19 cellular contexts compared by ENCODE assay signal in the genomic region with DNA sequence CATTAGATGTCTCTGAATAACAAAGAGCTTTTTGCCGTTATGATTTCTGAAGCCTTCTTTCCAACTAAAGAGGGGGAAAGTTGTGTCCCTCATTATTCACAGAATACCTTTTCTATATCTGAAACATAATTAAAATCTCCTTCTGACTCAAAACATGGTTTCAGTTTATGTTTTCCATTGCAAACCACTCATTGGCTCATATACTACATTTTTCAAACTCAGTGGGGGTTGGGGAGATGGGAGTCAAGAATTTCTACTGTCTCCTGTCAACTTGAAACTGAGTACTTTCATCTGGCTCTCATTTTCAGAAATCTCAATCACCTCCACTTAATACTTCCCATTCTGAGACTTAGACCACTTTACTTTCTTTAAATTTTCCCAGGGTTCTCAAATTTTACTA.
DNase-seq lines count a peak whose midpoint lies in the region; ATAC-seq, FAIRE-seq and TF ChIP-seq lines count a peak whose summit lies in the region.
"Had no signal": no experiment of that assay in that cellular context is flagged by ENCODE, and none has a peak within 500 bp of the region (broad histone marks: within the 10 kb centered on the region; RNA-seq: fewer than 3 reads in every experiment).

No MANE protein-coding gene starts in this region.

- in situ Hi-C loops in GM12878 (cut with MboI): no loop called here

- no peaks in the 10 kb centered on the region for H3K9me2 ChIP-seq in MM.1S (replicated peaks; ENCODE audit: insufficient read depth, low read length)

- POLR2A ChIA-PET in GM12878 (lab: Charles Lee): no interaction called here

- ATAC-seq in GM18868 (IDR thresholded peaks at IDR 0.05; ENCODE audit: unreplicated experiment) (peak; percentile 58), HG02610 (IDR thresholded peaks at IDR 0.05; ENCODE audit: unreplicated experiment) (peak; percentile 61), HG03432 (IDR thresholded peaks at IDR 0.05; ENCODE audit: unreplicated experiment) (peak; percentile 55), GM12878 (peak; percentile 67)
- ATAC-seq in stimulated activated naive B cell treated with anti-CD40 and anti-IgM and Interleukin-4, amounts not matched to agents 10 μg/mL and 1 μg/mL and 100 μg/mL, for 72 hours (replicated peaks): no peak

- H3K36me3 Mint-ChIP-seq in stimulated activated naive B cell treated with anti-CD40 and anti-IgM and Interleukin-4, amounts not matched to agents 10 μg/mL and 1 μg/mL and 100 μg/mL, for 72 hours: no peaks in the 10 kb centered on the region
- no peaks in the 10 kb centered on the region for H3K36me3 Mint-ChIP-seq in glutamatergic neuron (ENCODE audit: unreplicated experiment)
- H3K36me3 Mint-ChIP-seq: CD4-positive, alpha-beta memory T cell had no signal

- no peaks in the 10 kb centered on the region for H3K4me1 Mint-ChIP-seq in stimulated activated naive B cell treated with anti-CD40 and anti-IgM and Interleukin-4, amounts not matched to agents 10 μg/mL and 1 μg/mL and 100 μg/mL, for 72 hours
- no peaks in the 10 kb centered on the region for H3K4me1 Mint-ChIP-seq in glutamatergic neuron (ENCODE audit: low read depth, unreplicated experiment)
- H3K4me1 Mint-ChIP-seq: CD4-positive, alpha-beta memory T cell had no signal

- CTCF ChIA-PET in GM12878 (lab: Yijun Ruan, JAX): interaction anchor here (0.7 kb wide), 1 partner anchor 93 kb away, joined by 3 read pairs; no protein-coding TSS in a partner anchor

- TF ChIP-seq POLR2A in GM12878 (IDR thresholded peaks at IDR 0.05; ENCODE audit: low read depth, low read length): no peak

- no peak for TF ChIP-seq RAD21 in GM12878 (IDR thresholded peaks at IDR 0.05; ENCODE audit: insufficient read depth, low read depth, low read length)

- no peaks in the 10 kb centered on the region for H3K27me3 Mint-ChIP-seq in stimulated activated naive B cell treated with anti-CD40 and anti-IgM and Interleukin-4, amounts not matched to agents 10 μg/mL and 1 μg/mL and 100 μg/mL, for 72 hours
- H3K27me3 Mint-ChIP-seq in glutamatergic neuron (ENCODE audit: unreplicated experiment): no peaks in the 10 kb centered on the region
- H3K27me3 Mint-ChIP-seq: CD4-positive, alpha-beta memory T cell had no signal

- H3K9ac ChIP-seq in GM12878 (ENCODE audit: control insufficient read depth, insufficient read depth, low read length) (no peak overlapping the region), MM.1S (ENCODE audit: low read length) (no peak overlapping the region)

- H3F3A ChIP-seq in MM.1S (ENCODE audit: insufficient read depth, low read length): no peaks in the 10 kb centered on the region

- H3K36me3 ChIP-seq in GM12878 (ENCODE audit: control insufficient read depth in 2 of 2, insufficient read depth in 2 of 2, low read length in 1 of 2): no peaks in the 10 kb centered on the region
- no peaks in the 10 kb centered on the region; the same call in 1 of the 2 replicates for H3K36me3 ChIP-seq in MM.1S (replicated peaks; ENCODE audit: insufficient read depth, low read length)
- H3K36me3 ChIP-seq: HAP-1 had no signal

- TF ChIP-seq EP300 in GM12878 (IDR thresholded peaks at IDR 0.05; ENCODE audit: borderline replicate concordance in 1 of 2, control insufficient read depth in 1 of 2, low read depth in 2 of 2, low read length in 2 of 2): no peak

- no peak for FAIRE-seq in GM12878 (lab: Jason Lieb, UNC)
- FAIRE-seq: H54 had no signal

- no peak overlapping the region for H3K27ac Mint-ChIP-seq in stimulated activated naive B cell treated with anti-CD40 and anti-IgM and Interleukin-4, amounts not matched to agents 10 μg/mL and 1 μg/mL and 100 μg/mL, for 72 hours
- H3K27ac Mint-ChIP-seq in glutamatergic neuron (ENCODE audit: unreplicated experiment): no peak overlapping the region
- H3K27ac Mint-ChIP-seq: CD4-positive, alpha-beta memory T cell; HFFc6 had no signal

- SMC1A ChIA-PET in GM12878 (lab: Charles Lee; ENCODE audit: uncharacterized antibody, unreplicated experiment): no interaction called here

- intact Hi-C loops in GM12878 (cut with micrococcal nuclease; ENCODE audit: unreplicated experiment): no loop called here

- 96% methylated on average over 1 of the region's 1 CpG for WGBS in GM12878 (ENCODE audit: insufficient coverage, insufficient replicate concordance, low lambda C conversion rate, missing lambda C conversion rate)

- H3K27ac ChIP-seq in GM12878 (ENCODE audit: control insufficient read depth, insufficient read depth): no peak overlapping the region
- no peak overlapping the region for H3K27ac ChIP-seq in MM.1S (ENCODE audit: low read length)

- no peaks in the 10 kb centered on the region for H3K4me1 ChIP-seq in GM12878 (ENCODE audit: control insufficient read depth, insufficient read depth, low read length)
- no peaks in the 10 kb centered on the region for H3K4me1 ChIP-seq in MM.1S (ENCODE audit: low read length)
- H3K4me1 ChIP-seq: HAP-1 had no signal

- H3K4me3 Mint-ChIP-seq in stimulated activated naive B cell treated with anti-CD40 and anti-IgM and Interleukin-4, amounts not matched to agents 10 μg/mL and 1 μg/mL and 100 μg/mL, for 72 hours: no peak overlapping the region
- H3K4me3 Mint-ChIP-seq in glutamatergic neuron (ENCODE audit: unreplicated experiment): no peak overlapping the region
- H3K4me3 Mint-ChIP-seq: CD4-positive, alpha-beta memory T cell; HFFc6 had no signal

- DNase-seq in GM12878 (ENCODE audit: low read depth, low spot score) (peak; percentile 11), NCI-H1105 treated with DMSO at 0.1 percent for 48 hours (lab: John Stamatoyannopoulos, UW) (no peak), MM.1S (no peak), glutamatergic neuron (no peak)
- no peak for DNase-seq in stimulated activated naive B cell treated with anti-CD40 and anti-IgM and Interleukin-4, amounts not matched to agents 10 μg/mL and 1 μg/mL and 100 μg/mL, for 72 hours
- DNase-seq: C1 segment of cervical spinal cord; Calu3; CD4-positive, alpha-beta memory T cell; COR-L47; DMS53; DMS79 treated with DMSO at 0.1 percent for 48 hours; GF-D8; GOT3; HFFc6 had no signal

- H3K4me3 ChIP-seq in GM12878 (no peak overlapping the region), MM.1S (ENCODE audit: low read length) (no peak overlapping the region)
- H3K4me3 ChIP-seq: HAP-1 had no signal

- H3K9me3 ChIP-seq in GM12878 (replicated peaks; ENCODE audit: control insufficient read depth, insufficient read depth, low read length) (no peaks in the 10 kb centered on the region), MM.1S (replicated peaks; ENCODE audit: insufficient read depth, low read length) (no peaks in the 10 kb centered on the region)
- H3K9me3 ChIP-seq: HAP-1 had no signal

- H2AFZ ChIP-seq in GM12878 (ENCODE audit: control insufficient read depth, low read depth, low read length): no peak overlapping the region
- H2AFZ ChIP-seq in MM.1S (ENCODE audit: low read length): no peak overlapping the region

- H3K4me2 ChIP-seq in GM12878 (ENCODE audit: control insufficient read depth, insufficient read depth) (no peak overlapping the region), MM.1S (ENCODE audit: low read depth, low read length) (no peak overlapping the region)

- H4K20me1 ChIP-seq in GM12878 (ENCODE audit: control insufficient read depth, insufficient read depth) (no peaks in the 10 kb centered on the region), MM.1S (ENCODE audit: insufficient read depth, low read length) (no peaks in the 10 kb centered on the region)

- H3K9me3 Mint-ChIP-seq in stimulated activated naive B cell treated with anti-CD40 and anti-IgM and Interleukin-4, amounts not matched to agents 10 μg/mL and 1 μg/mL and 100 μg/mL, for 72 hours: peaks cover 1 to 8% of the 10 kb centered on the region in 2 donors
- H3K9me3 Mint-ChIP-seq in glutamatergic neuron (ENCODE audit: unreplicated experiment): peaks cover 2% of the 10 kb centered on the region

- RAD21 ChIA-PET in GM12878 (lab: Charles Lee; ENCODE audit: unreplicated experiment): interaction anchor here (1.7 kb wide), 1 partner anchor 39 kb away, joined by 4 read pairs; no protein-coding TSS in a partner anchor

- H3K27me3 ChIP-seq in GM12878 (replicated peaks in 1 of 2; ENCODE audit: control insufficient read depth in 2 of 2, insufficient read depth in 2 of 2, low read length in 1 of 2) (no peaks in the 10 kb centered on the region), MM.1S (replicated peaks; ENCODE audit: insufficient read depth, low read length) (no peaks in the 10 kb centered on the region)

- no peak for TF ChIP-seq CTCF in GM12878 (IDR thresholded peaks at IDR 0.05 in 2 of 3, conservative IDR thresholded peaks at IDR 0.05 in 1 of 3; ENCODE audit: control insufficient read depth in 2 of 3, extremely low read depth in 1 of 3, insufficient read depth in 1 of 3, low read depth in 3 of 3, low read length in 3 of 3)
- no peak for TF ChIP-seq CTCF in MM.1S (IDR thresholded peaks at IDR 0.05; ENCODE audit: low read length)
- no peak for TF ChIP-seq CTCF in glutamatergic neuron (IDR thresholded peaks at IDR 0.05; ENCODE audit: partially characterized antibody, unreplicated experiment)

- no TSS peak for BruUV-seq in GM12878 (replicated peaks; lab: Mats Ljungman, UMichigan)

- H3K79me2 ChIP-seq in GM12878 (ENCODE audit: control insufficient read depth, insufficient read depth, low read length) (no peaks in the 10 kb centered on the region), MM.1S (ENCODE audit: low read length) (no peaks in the 10 kb centered on the region)

TF ChIP-seq in GM12878, 131 proteins besides CTCF, POLR2A, EP300 and RAD21 (continues in another document):
- no peak for TF ChIP-seq ZNF274 (IDR thresholded peaks at IDR 0.05; ENCODE audit: insufficient read depth, insufficient read length)
- TF ChIP-seq NFIC (IDR thresholded peaks at IDR 0.05; ENCODE audit: low read depth, low read length): peak; percentile 46; the same call in 1 of the 2 replicates
- TF ChIP-seq RUNX3 (IDR thresholded peaks at IDR 0.05; ENCODE audit: low read length): peak; percentile 45
- TF ChIP-seq, protein P1, sequence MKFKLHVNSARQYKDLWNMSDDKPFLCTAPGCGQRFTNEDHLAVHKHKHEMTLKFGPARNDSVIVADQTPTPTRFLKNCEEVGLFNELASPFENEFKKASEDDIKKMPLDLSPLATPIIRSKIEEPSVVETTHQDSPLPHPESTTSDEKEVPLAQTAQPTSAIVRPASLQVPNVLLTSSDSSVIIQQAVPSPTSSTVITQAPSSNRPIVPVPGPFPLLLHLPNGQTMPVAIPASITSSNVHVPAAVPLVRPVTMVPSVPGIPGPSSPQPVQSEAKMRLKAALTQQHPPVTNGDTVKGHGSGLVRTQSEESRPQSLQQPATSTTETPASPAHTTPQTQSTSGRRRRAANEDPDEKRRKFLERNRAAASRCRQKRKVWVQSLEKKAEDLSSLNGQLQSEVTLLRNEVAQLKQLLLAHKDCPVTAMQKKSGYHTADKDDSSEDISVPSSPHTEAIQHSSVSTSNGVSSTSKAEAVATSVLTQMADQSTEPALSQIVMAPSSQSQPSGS (IDR thresholded peaks at IDR 0.05; ENCODE audit: low read length): peak; percentile 65; the same call in 1 of the 2 replicates
- TF ChIP-seq ZBED1 (IDR thresholded peaks at IDR 0.05; ENCODE audit: borderline replicate concordance): no peak
- TF ChIP-seq, protein P2, sequence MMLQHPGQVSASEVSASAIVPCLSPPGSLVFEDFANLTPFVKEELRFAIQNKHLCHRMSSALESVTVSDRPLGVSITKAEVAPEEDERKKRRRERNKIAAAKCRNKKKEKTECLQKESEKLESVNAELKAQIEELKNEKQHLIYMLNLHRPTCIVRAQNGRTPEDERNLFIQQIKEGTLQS (IDR thresholded peaks at IDR 0.05; ENCODE audit: borderline replicate concordance, extremely low read depth, low read depth, low read length): no peak

Comparison
In these comparisons a context has a peak if more than half of its experiments do, and no peak if none do; other contexts are left out.
1. ATAC-seq: peak in GM18868 (single experiment), HG02610 (single experiment), HG03432 (single experiment) and GM12878 (single experiment); none in stimulated activated naive B cell treated with anti-CD40 and anti-IgM and Interleukin-4, amounts not matched to agents 10 μg/mL and 1 μg/mL and 100 μg/mL, for 72 hours (0 of 2).